ENCODE assay signal across 11 cellular contexts in the genomic region with DNA sequence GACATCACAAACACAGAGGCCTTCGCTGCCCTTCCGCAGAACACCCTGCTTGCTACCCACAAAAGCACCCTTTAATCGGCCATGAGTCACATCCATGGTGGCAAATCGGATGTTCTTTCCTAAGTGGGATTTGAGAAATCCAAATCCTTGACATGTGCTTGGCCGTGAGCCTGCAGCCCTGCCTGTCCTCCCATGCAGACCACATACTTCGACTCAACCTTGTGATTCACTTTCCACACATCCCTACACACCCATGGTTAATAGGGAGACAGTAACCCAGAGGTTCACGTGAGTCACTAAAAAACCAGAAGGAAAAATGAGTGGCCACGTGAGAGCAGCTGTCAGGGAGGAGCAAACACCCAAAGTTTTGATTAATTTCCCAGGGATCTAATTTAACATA. TPM values are rescaled to one million over a fixed set of nuclear protein-coding genes. Genes with fewer than 3 reads are reported as not detected.
DNase-seq lines count a peak whose midpoint lies in the region; ATAC-seq and TF ChIP-seq lines count a peak whose summit lies in the region.
"Had no signal": no experiment of that assay in that cellular context is flagged by ENCODE, and none has a peak within 500 bp of the region (broad histone marks: within the 10 kb centered on the region; RNA-seq: fewer than 3 reads in every experiment).

No MANE protein-coding gene starts in this region.

- H4K12ac ChIP-seq in trophoblast cell (ENCODE audit: low read depth, low read length): no peak overlapping the region

- H3K9ac ChIP-seq in mammary epithelial cell (ENCODE audit: insufficient read depth, low read length) (no peak overlapping the region), trophoblast cell (ENCODE audit: low read length) (no peak overlapping the region)
- H3K9ac ChIP-seq: BLaER1 had no signal

- H3K79me2 ChIP-seq in mammary epithelial cell (ENCODE audit: insufficient read depth, low read length) (peaks cover 7% of the 10 kb centered on the region), trophoblast cell (ENCODE audit: control insufficient read depth, insufficient read depth, low read length, poor library complexity) (no peaks in the 10 kb centered on the region)

- peak overlapping the region; percentile 34 for H3K4me2 ChIP-seq in mammary epithelial cell (ENCODE audit: insufficient read depth, low read depth, low read length)
- no peak overlapping the region for H3K4me2 ChIP-seq in trophoblast cell (ENCODE audit: low read length)
- H3K4me2 ChIP-seq: BLaER1 had no signal

- no peaks in the 10 kb centered on the region for H3K4me1 ChIP-seq in A673 (ENCODE audit: insufficient read depth, low read length, poor library complexity, severe bottlenecking)
- peaks cover 28% of the 10 kb centered on the region for H3K4me1 ChIP-seq in mammary epithelial cell (ENCODE audit: insufficient read depth, low read length)
- H3K4me1 ChIP-seq in trophoblast cell (ENCODE audit: control insufficient read depth in 1 of 2, insufficient read depth in 2 of 2, low read length in 2 of 2): peaks cover 0 to 4% of the 10 kb centered on the region in 2 experiments

- no peak overlapping the region for H4K91ac ChIP-seq in trophoblast cell (ENCODE audit: low read depth, low read length)

- no peak overlapping the region for H2BK12ac ChIP-seq in trophoblast cell (ENCODE audit: low read length)

- no peak overlapping the region for H4K8ac ChIP-seq in trophoblast cell (ENCODE audit: low read depth, low read length)

- CTCF ChIA-PET in A673 (lab: Charles Lee) (no interaction called here), mammary epithelial cell (lab: Charles Lee; ENCODE audit: low non-redundant PET) (interaction anchor here (0.6 kb wide), 1 partner anchor 141 kb away, joined by 4 read pairs; no protein-coding TSS in a partner anchor), HEK293T (lab: Yijun Ruan, JAX) (no interaction called here)

- H3K9me3 ChIP-seq in A673 (ENCODE audit: low read depth, low read length, poor library complexity, severe bottlenecking): no peaks in the 10 kb centered on the region
- no peaks in the 10 kb centered on the region for H3K9me3 ChIP-seq in mammary epithelial cell (replicated peaks; ENCODE audit: insufficient read depth, low read length)
- H3K9me3 ChIP-seq in trophoblast cell (ENCODE audit: insufficient read depth, low read depth, low read length): no peaks in the 10 kb centered on the region
- H3K9me3 ChIP-seq: BLaER1, heart right ventricle had no signal

- H2BK120ac ChIP-seq in trophoblast cell (ENCODE audit: insufficient read depth, low read length, poor library complexity): no peak overlapping the region

- H2BK5ac ChIP-seq in trophoblast cell (ENCODE audit: low read depth, low read length, poor library complexity): no peak overlapping the region

- H3K79me1 ChIP-seq in trophoblast cell (ENCODE audit: low read length): no peaks in the 10 kb centered on the region

- H3K14ac ChIP-seq in trophoblast cell (ENCODE audit: low read length): no peak overlapping the region

- DNase-seq in A673 (ENCODE audit: low spot score): peak; percentile 12
- peak; percentile 90 for DNase-seq in HS-27A (ENCODE audit: low read depth)
- peak; percentile 98 for DNase-seq in mammary epithelial cell
- peak; percentile 92 for DNase-seq in kidney epithelial cell (ENCODE audit: low read depth)
- no peak for DNase-seq in HEK293T (ENCODE audit: extremely low spot score)
- no peak for DNase-seq in trophoblast cell
- DNase-seq: activated CD8-positive, alpha-beta T cell treated with anti-CD3 and anti-CD28 coated beads, Interleukin-2, amount 10 ng/mL, durations not matched to agents 7 days and 5 days; heart right ventricle had no signal

- in situ Hi-C loops in mammary epithelial cell (cut with MboI; ENCODE audit: low sequenced_read_pairs in 2 of 2): no loop called here

- under 1% methylated on average over 8 of the region's 8 CpGs for WGBS in mammary epithelial cell (ENCODE audit: low coverage, missing lambda C conversion rate)
- WGBS in trophoblast cell (ENCODE audit: extremely low coverage, insufficient coverage, insufficient read length): no CpG with 5 or more reads among the region's 8 CpGs

- no peak overlapping the region for H3K4ac ChIP-seq in trophoblast cell (ENCODE audit: low read depth, low read length)

- BruUV-seq in A673 (replicated peaks; lab: Mats Ljungman, UMichigan): no TSS peak
- no TSS peak for BruUV-seq in mammary epithelial cell (replicated peaks; lab: Mats Ljungman, UMichigan)

- no peaks in the 10 kb centered on the region for H3K36me3 ChIP-seq in A673 (ENCODE audit: insufficient read depth, low read length, poor library complexity, severe bottlenecking)
- H3K36me3 ChIP-seq in mammary epithelial cell (ENCODE audit: insufficient read depth, low read length): no peaks in the 10 kb centered on the region
- no peaks in the 10 kb centered on the region for H3K36me3 ChIP-seq in kidney epithelial cell (ENCODE audit: control insufficient read depth, insufficient read depth, low read length)
- H3K36me3 ChIP-seq in trophoblast cell (ENCODE audit: control insufficient read depth in 1 of 2, insufficient read depth in 2 of 2, low read length in 2 of 2): peaks cover 0 to 3% of the 10 kb centered on the region in 2 experiments
- H3K36me3 ChIP-seq: BLaER1 had no signal

- no peak overlapping the region for H3K27ac ChIP-seq in A673 (ENCODE audit: low read depth, low read length, poor library complexity, severe bottlenecking)
- peak overlapping the region; percentile 69 for H3K27ac ChIP-seq in mammary epithelial cell (ENCODE audit: insufficient read depth, low read depth, low read length)
- H3K27ac ChIP-seq in trophoblast cell (ENCODE audit: low read depth, low read length): no peak overlapping the region
- H3K27ac ChIP-seq: BLaER1, heart right ventricle had no signal

- ATAC-seq in HG03442 (IDR thresholded peaks at IDR 0.05; ENCODE audit: unreplicated experiment) (no peak), GM19351 (IDR thresholded peaks at IDR 0.05; ENCODE audit: unreplicated experiment) (no peak)
- ATAC-seq: activated CD8-positive, alpha-beta T cell treated with anti-CD3 and anti-CD28 coated beads, Interleukin-2, amount 10 ng/mL, durations not matched to agents 7 days and 5 days had no signal

- dilution Hi-C loops in mammary epithelial cell (cut with HindIII; ENCODE audit: low sequenced_read_pairs): no loop called here

- no peaks in the 10 kb centered on the region for H4K20me1 ChIP-seq in mammary epithelial cell (ENCODE audit: insufficient read depth, low read length)
- H4K20me1 ChIP-seq: BLaER1 had no signal

- intact Hi-C loops in A673 (cut with micrococcal nuclease; ENCODE audit: unreplicated experiment): no loop called here
- intact Hi-C loops in mammary epithelial cell (cut with micrococcal nuclease): loop anchor here (1.0 to 2.0 kb wide), 3 partner anchors 10 to 60 kb away; partner anchors contain the start of gene RPS6KA2

- H3K4me3 ChIP-seq in A673 (ENCODE audit: low read depth, low read length, poor library complexity, severe bottlenecking) (no peak overlapping the region), mammary epithelial cell (replicated peaks in 1 of 3; ENCODE audit: insufficient read depth in 1 of 3, low read depth in 2 of 3, low read length in 3 of 3) (no peak overlapping the region), kidney epithelial cell (ENCODE audit: low read depth, low read length) (no peak overlapping the region), trophoblast cell (ENCODE audit: low read depth, low read length) (no peak overlapping the region)
- H3K4me3 ChIP-seq: BLaER1, heart right ventricle had no signal

- no peak overlapping the region for H3K18ac ChIP-seq in trophoblast cell (ENCODE audit: low read length)

- no peaks in the 10 kb centered on the region for H3K27me3 ChIP-seq in A673 (replicated peaks; ENCODE audit: insufficient read depth, low read depth, low read length, poor library complexity)
- no peaks in the 10 kb centered on the region for H3K27me3 ChIP-seq in mammary epithelial cell (ENCODE audit: insufficient read depth, low read length)
- H3K27me3 ChIP-seq in kidney epithelial cell (ENCODE audit: control insufficient read depth, insufficient read depth, low read length): no peaks in the 10 kb centered on the region
- no peaks in the 10 kb centered on the region for H3K27me3 ChIP-seq in trophoblast cell (ENCODE audit: insufficient read depth, low read length)
- H3K27me3 ChIP-seq: BLaER1, heart right ventricle had no signal

- POLR2A ChIA-PET in A673 (lab: Charles Lee; ENCODE audit: low non-redundant PET): interaction anchor here (0.6 kb wide), 1 partner anchor 10 kb away, joined by 3 read pairs; no protein-coding TSS in a partner anchor
- POLR2A ChIA-PET in HEK293T (lab: Yijun Ruan, JAX): no interaction called here

- TF ChIP-seq CTCF in A673 (conservative IDR thresholded peaks at IDR 0.05; ENCODE audit: low read depth, low read length) (no peak), mammary epithelial cell (conservative IDR thresholded peaks at IDR 0.05 in 1 of 2, IDR thresholded peaks at IDR 0.05 in 1 of 2; ENCODE audit: extremely low read depth in 1 of 2, insufficient read depth in 1 of 2, low read depth in 1 of 2, low read length in 2 of 2) (no peak), kidney epithelial cell (IDR thresholded peaks at IDR 0.05; ENCODE audit: insufficient read depth, low read length, poor library complexity, severe bottlenecking) (no peak)

- H2AK5ac ChIP-seq in trophoblast cell (ENCODE audit: low read length): no peak overlapping the region

- no peak overlapping the region for H2AFZ ChIP-seq in mammary epithelial cell (ENCODE audit: low read depth, low read length)
- H2AFZ ChIP-seq in trophoblast cell (ENCODE audit: insufficient read depth, low read length, poor library complexity): no peak overlapping the region

- H3K23ac ChIP-seq in trophoblast cell (ENCODE audit: low read length): no peak overlapping the region

TF ChIP-seq in HEK293T, 16 proteins besides CTCF, POLR2A, EP300 and RAD21 (continues in another document):
- no peak for TF ChIP-seq BHLHE40 (IDR thresholded peaks at IDR 0.05; ENCODE audit: borderline replicate concordance)
- TF ChIP-seq NFRKB (IDR thresholded peaks at IDR 0.05): no peak
- TF ChIP-seq HDGF (IDR thresholded peaks at IDR 0.05; ENCODE audit: borderline replicate concordance): no peak
- TF ChIP-seq L3MBTL2 (conservative IDR thresholded peaks at IDR 0.05): no peak
- TF ChIP-seq FOXK2 (IDR thresholded peaks at IDR 0.05): no peak
- TF ChIP-seq FOXA1 (IDR thresholded peaks at IDR 0.05): no peak
- TF ChIP-seq ARNT (IDR thresholded peaks at IDR 0.05): no peak
- no peak for TF ChIP-seq CTBP1 (IDR thresholded peaks at IDR 0.05; ENCODE audit: borderline replicate concordance)
- TF ChIP-seq LEF1 (IDR thresholded peaks at IDR 0.05; ENCODE audit: borderline replicate concordance): no peak
- TF ChIP-seq SUZ12 (IDR thresholded peaks at IDR 0.05): no peak

RNA-seq across cellular contexts. Expression of gene RAMACL, which starts 19.4 kb away (rescaled TPM):
- total RNA-seq in A673 (2021) (0.77 and 2.2 TPM in 2 replicates), mammary epithelial cell (1 to 10 TPM in 1 of 2 donors, under 1 TPM in 1; 0.83 to 3.7 TPM), kidney epithelial cell (0.21 and 0.88 TPM in 2 replicates)
- polyA plus RNA-seq in mammary epithelial cell: 0.15 TPM
- not detected for polyA minus RNA-seq in mammary epithelial cell
- 0.25 and 0.26 TPM in 2 replicates for polyA plus RNA-seq in trophoblast cell (2013)

RNA-seq across cellular contexts. Expression of gene RPS6KA2, which starts 59.9 kb away (rescaled TPM):
- 30.1 and 37.8 TPM in 2 replicates for total RNA-seq in A673 (2021)
- total RNA-seq in mammary epithelial cell: 10 to 100 TPM; 47.8 to 48.8 TPM
- 28.0 TPM for polyA plus RNA-seq in mammary epithelial cell
- polyA minus RNA-seq in mammary epithelial cell: 115 TPM
- total RNA-seq in kidney epithelial cell: 45.4 and 51.9 TPM in 2 replicates
- polyA plus RNA-seq in trophoblast cell (2013): 14.3 and 15.4 TPM in 2 replicates

Comparison
In these comparisons a context has a peak if more than half of its experiments do, and no peak if none do; other contexts are left out.
1. DNase-seq: peak in A673 (single experiment), HS-27A (single experiment), mammary epithelial cell (single experiment) and kidney epithelial cell (single experiment); none in HEK293T (single experiment) and trophoblast cell (0 of 2).